Comparison of ENCODE assay signal across 10 cellular contexts in genomic region chr22:20249797-20250354, GRCh38. TPM values are rescaled to one million over a fixed set of nuclear protein-coding genes. Genes with fewer than 3 reads are reported as not detected.
A peak's percentile ranks its signal among the peaks of the same experiment; 100 is the strongest.
DNase-seq lines count a peak whose midpoint lies in the region; ATAC-seq and TF ChIP-seq lines count a peak whose summit lies in the region.
"Had no signal": no experiment of that assay in that cellular context is flagged by ENCODE, and none has a peak within 500 bp of the region (broad histone marks: within the 10 kb centered on the region; RNA-seq: fewer than 3 reads in every experiment).

No MANE protein-coding gene starts in this region.

- DNase-seq in M059J (ENCODE audit: low read depth) (peak; percentile 30), RPMI8226 (peak; percentile 17), fibroblast of mammary gland (ENCODE audit: low read depth) (peak; percentile 63), retina (peak; percentile 80), GM10248 (ENCODE audit: extremely low spot score) (no peak), iPS-NIHi7 (ENCODE audit: extremely low spot score) (no peak)
- DNase-seq: activated CD4-positive, CD25-positive, alpha-beta regulatory T cell treated with anti-CD3 and anti-CD28 coated beads, Interleukin-2, amount 50 U/mL, for 72 hours; activated naive CD4-positive, alpha-beta T cell treated with anti-CD3 and anti-CD28 coated beads, Interleukin-2, amount 50 U/mL, for 16 hours; kidney had no signal

- TF ChIP-seq CTCF in fibroblast of mammary gland (conservative IDR thresholded peaks at IDR 0.05; ENCODE audit: control insufficient read depth, insufficient read depth, low read depth, low read length) (no peak), GM10248 (IDR thresholded peaks at IDR 0.05; ENCODE audit: control extremely low read depth, extremely low read depth, low read depth, missing control alignments) (no peak)

- H3K4me3 ChIP-seq in fibroblast of mammary gland (ENCODE audit: control insufficient read depth, low read depth, low read length): no peak overlapping the region

- CTCF ChIA-PET in GM10248 (lab: Yijun Ruan, JAX): interaction anchor here (1.4 kb wide), 1 partner anchor 11 kb away, joined by 7 read pairs; no protein-coding TSS in a partner anchor

- ATAC-seq in HG02798 (IDR thresholded peaks at IDR 0.05; ENCODE audit: poor library complexity, unreplicated experiment): no peak

- POLR2A ChIA-PET in GM10248 (lab: Yijun Ruan, JAX): no interaction called here

RNA-seq across cellular contexts. Expression of gene RTN4R, which starts 18.2 kb away (rescaled TPM):
- total RNA-seq in M059J (2014; rRNA removed; shearing (Covaris generic)): 1.7 and 2.4 TPM in 2 replicates

Comparison
In these comparisons a context has a peak if more than half of its experiments do, and no peak if none do; other contexts are left out.
1. DNase-seq: peak in M059J (single experiment), RPMI8226 (single experiment), fibroblast of mammary gland (single experiment) and retina (single experiment); none in GM10248 (single experiment) and iPS-NIHi7 (single experiment).